Comparison of ENCODE assay signal across 8 cellular contexts in the genomic region with DNA sequence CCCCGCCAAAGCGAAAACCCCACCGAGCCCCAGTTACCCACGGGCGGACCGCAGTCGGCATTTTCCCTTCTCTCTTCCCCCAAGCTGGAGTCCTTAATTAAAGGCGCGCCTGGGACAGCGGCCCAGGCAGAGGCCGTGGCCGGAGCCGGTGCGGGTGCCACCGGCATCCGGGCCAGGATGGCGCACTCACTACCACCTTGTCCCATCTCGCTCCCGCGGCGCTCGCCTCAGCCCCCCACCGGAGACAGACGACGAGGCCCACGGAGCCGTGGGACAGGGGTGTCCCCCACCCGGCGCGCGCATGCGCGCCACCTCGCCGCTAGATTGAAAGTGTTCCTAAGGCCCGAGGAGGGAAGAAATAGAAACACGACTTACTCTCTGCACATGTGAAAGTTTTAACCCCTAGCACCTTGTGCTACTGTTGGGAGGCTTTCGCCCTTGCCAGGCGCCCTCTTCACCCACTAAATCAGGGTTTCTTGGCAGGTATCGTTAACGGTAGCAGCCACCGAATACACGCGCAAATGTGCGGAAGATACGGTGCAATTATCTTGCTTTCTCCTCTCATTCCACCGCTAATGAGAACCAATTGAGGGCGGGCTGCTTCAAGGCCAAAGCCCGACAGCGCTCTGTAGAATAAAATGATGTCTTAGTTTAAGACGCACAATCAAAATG.
DNase-seq lines count a peak whose midpoint lies in the region; ATAC-seq and TF ChIP-seq lines count a peak whose summit lies in the region.

No MANE protein-coding gene starts in this region.

- peak overlapping the region; percentile 58 for H3K4me3 ChIP-seq in CD4-positive, CD25-positive, alpha-beta regulatory T cell (ENCODE audit: low read depth, low read length)
- H3K4me3 ChIP-seq in HEK293 (ENCODE audit: low read depth, low read length) (peak overlapping the region; percentile 45), lower leg skin (ENCODE audit: low read depth, poor library complexity, severe bottlenecking) (peak overlapping the region; percentile 32), PC-9 (no peak overlapping the region)

- peaks cover 12% of the 10 kb centered on the region for H3K27me3 ChIP-seq in CD4-positive, CD25-positive, alpha-beta regulatory T cell (ENCODE audit: control insufficient read depth, insufficient read depth, low read length)
- no peaks in the 10 kb centered on the region for H3K27me3 ChIP-seq in PC-9 (ENCODE audit: insufficient read depth, low read depth)

- peak in 1 of 2 donors; percentile 45 for ATAC-seq in CD4-positive, CD25-positive, alpha-beta regulatory T cell (ENCODE audit: low read depth in 2 of 2)
- no peak for ATAC-seq in GM19467 (IDR thresholded peaks at IDR 0.05; ENCODE audit: unreplicated experiment)

- peak; percentile 5 to 56 (median 6) for DNase-seq in CD4-positive, CD25-positive, alpha-beta regulatory T cell
- DNase-seq in T-helper 2 cell (peak in 4 of 5 experiments; percentile 7 to 64 (median 19)), cerebellum (ENCODE audit: low spot score) (peak; percentile 1), lower leg skin (ENCODE audit: low spot score in 2 of 2) (no peak), PC-9 (no peak)
- DNase-seq in stimulated activated CD8-positive, alpha-beta memory T cell treated with anti-CD3 and anti-CD28 coated beads, Interleukin-4, amount 100 ng/mL, for 48 hours, result peak; percentile 43

- H3K4me1 Mint-ChIP-seq in CD4-positive, CD25-positive, alpha-beta regulatory T cell, result peaks cover 3 to 13% (median 5%) of the 10 kb centered on the region in 4 donors

- peaks cover 33% of the 10 kb centered on the region for H3K27me3 Mint-ChIP-seq in CD4-positive, CD25-positive, alpha-beta regulatory T cell

- TF ChIP-seq CTCF in HEK293 (tag by site-specific recombination; IDR thresholded peaks at IDR 0.05), result no peak
- no peak for TF ChIP-seq CTCF in lower leg skin (IDR thresholded peaks at IDR 0.05)
- TF ChIP-seq CTCF in PC-9 (conservative IDR thresholded peaks at IDR 0.05), result no peak

- H3K27ac ChIP-seq in CD4-positive, CD25-positive, alpha-beta regulatory T cell (ENCODE audit: insufficient read depth, low read length, poor library complexity, severe bottlenecking), result no peak overlapping the region
- H3K27ac ChIP-seq in HEK293 (ENCODE audit: extremely low read depth, low read depth, low read length), result no peak overlapping the region
- no peak overlapping the region for H3K27ac ChIP-seq in PC-9

- POLR2A ChIA-PET in HEK293 (lab: Yijun Ruan, JAX), result interaction anchor here (0.6 kb wide), 1 partner anchor 12 kb away, joined by 4 read pairs; no protein-coding TSS in a partner anchor
- POLR2A ChIA-PET in PC-9 (lab: Charles Lee; ENCODE audit: unreplicated experiment), result no interaction called here

- H4K20me1 ChIP-seq in PC-9 (ENCODE audit: insufficient read depth), result no peaks in the 10 kb centered on the region

- H3K4me3 Mint-ChIP-seq in CD4-positive, CD25-positive, alpha-beta regulatory T cell, result peak overlapping the region in 3 of 4 donors; percentile 87 to 89 (median 89)

- BruUV-seq in PC-9 (replicated peaks; lab: Mats Ljungman, UMichigan), result no TSS peak

- WGBS in lower leg skin, 2 donors, result 0 to 37% methylated on average over 15 to 48 of the region's 51 CpGs

- H3K9me2 ChIP-seq in PC-9 (ENCODE audit: insufficient read depth), result no peaks in the 10 kb centered on the region

- H3K4me2 ChIP-seq in PC-9, result no peak overlapping the region

- no peak overlapping the region for H2AFZ ChIP-seq in PC-9

- H3K27ac Mint-ChIP-seq in CD4-positive, CD25-positive, alpha-beta regulatory T cell, result no peak overlapping the region

- H3K9me3 Mint-ChIP-seq in CD4-positive, CD25-positive, alpha-beta regulatory T cell, result peaks cover 0 to 4% (median 0%) of the 10 kb centered on the region in 7 donors

- H3K9me3 ChIP-seq in CD4-positive, CD25-positive, alpha-beta regulatory T cell (ENCODE audit: control insufficient read depth in 2 of 2, low read length in 2 of 2), result no peaks in the 10 kb centered on the region
- peaks cover 2% of the 10 kb centered on the region; the same call in 1 of the 2 replicates for H3K9me3 ChIP-seq in HEK293 (ENCODE audit: control insufficient read depth, insufficient read depth, low read depth, low read length)
- no peaks in the 10 kb centered on the region for H3K9me3 ChIP-seq in PC-9 (ENCODE audit: insufficient read depth, low read depth)

- H3K36me3 Mint-ChIP-seq in CD4-positive, CD25-positive, alpha-beta regulatory T cell, result no peaks in the 10 kb centered on the region

- no peaks in the 10 kb centered on the region for H3K79me2 ChIP-seq in PC-9 (ENCODE audit: low read depth)

- TF ChIP-seq POLR2A in lower leg skin (IDR thresholded peaks at IDR 0.05), result no peak

- intact Hi-C loops in lower leg skin (cut with DNase I; ENCODE audit: low total_unique reads), result no loop called here
- intact Hi-C loops in PC-9 (cut with micrococcal nuclease; ENCODE audit: unreplicated experiment), result no loop called here

- H3K4me1 ChIP-seq in CD4-positive, CD25-positive, alpha-beta regulatory T cell (ENCODE audit: control insufficient read depth, insufficient read depth, low read length, poor library complexity, severe bottlenecking), result peaks cover 7% of the 10 kb centered on the region
- no peaks in the 10 kb centered on the region for H3K4me1 ChIP-seq in HEK293 (ENCODE audit: control insufficient read depth, insufficient read depth, low read length)
- no peaks in the 10 kb centered on the region for H3K4me1 ChIP-seq in PC-9 (replicated peaks; ENCODE audit: insufficient read depth)

- H3K36me3 ChIP-seq in CD4-positive, CD25-positive, alpha-beta regulatory T cell (ENCODE audit: control insufficient read depth, insufficient read depth, low read length), result no peaks in the 10 kb centered on the region
- H3K36me3 ChIP-seq in HEK293 (ENCODE audit: control insufficient read depth in 2 of 2, insufficient read depth in 1 of 2, low read length in 2 of 2) (no peaks in the 10 kb centered on the region), PC-9 (ENCODE audit: low read depth) (no peaks in the 10 kb centered on the region)

- H3F3A ChIP-seq in PC-9 (ENCODE audit: insufficient read depth, low read depth), result no peaks in the 10 kb centered on the region

- CTCF ChIA-PET in HEK293 (lab: Yijun Ruan, JAX), result no interaction called here
- CTCF ChIA-PET in PC-9 (lab: Charles Lee), result no interaction called here

TF ChIP-seq in HEK293, 187 proteins besides CTCF, POLR2A, EP300 and RAD21:
- TF ChIP-seq ZBTB26 (tag by site-specific recombination; optimal IDR thresholded peaks at IDR 0.05), result peak; percentile 33
- peak; percentile 32; the same call in 1 of the 2 replicates for TF ChIP-seq PRDM1 (tag by site-specific recombination; IDR thresholded peaks at IDR 0.05)
- peak; percentile 62; the same call in 1 of the 2 replicates for TF ChIP-seq ZNF335 (tag by site-specific recombination; conservative IDR thresholded peaks at IDR 0.05)
- TF ChIP-seq, protein P1, sequence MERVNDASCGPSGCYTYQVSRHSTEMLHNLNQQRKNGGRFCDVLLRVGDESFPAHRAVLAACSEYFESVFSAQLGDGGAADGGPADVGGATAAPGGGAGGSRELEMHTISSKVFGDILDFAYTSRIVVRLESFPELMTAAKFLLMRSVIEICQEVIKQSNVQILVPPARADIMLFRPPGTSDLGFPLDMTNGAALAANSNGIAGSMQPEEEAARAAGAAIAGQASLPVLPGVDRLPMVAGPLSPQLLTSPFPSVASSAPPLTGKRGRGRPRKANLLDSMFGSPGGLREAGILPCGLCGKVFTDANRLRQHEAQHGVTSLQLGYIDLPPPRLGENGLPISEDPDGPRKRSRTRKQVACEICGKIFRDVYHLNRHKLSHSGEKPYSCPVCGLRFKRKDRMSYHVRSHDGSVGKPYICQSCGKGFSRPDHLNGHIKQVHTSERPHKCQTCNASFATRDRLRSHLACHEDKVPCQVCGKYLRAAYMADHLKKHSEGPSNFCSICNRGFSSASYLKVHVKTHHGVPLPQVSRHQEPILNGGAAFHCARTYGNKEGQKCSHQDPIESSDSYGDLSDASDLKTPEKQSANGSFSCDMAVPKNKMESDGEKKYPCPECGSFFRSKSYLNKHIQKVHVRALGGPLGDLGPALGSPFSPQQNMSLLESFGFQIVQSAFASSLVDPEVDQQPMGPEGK (tag by site-specific recombination; IDR thresholded peaks at IDR 0.05), result peak; percentile 36; the same call in 1 of the 2 replicates
- TF ChIP-seq SALL2 (tag by site-specific recombination; IDR thresholded peaks at IDR 0.05; ENCODE audit: borderline replicate concordance), result no peak
- TF ChIP-seq ZNF521 (tag by site-specific recombination; IDR thresholded peaks at IDR 0.05), result no peak

Comparison
In these comparisons a context has a peak if more than half of its experiments do, and no peak if none do; other contexts are left out.
1. DNase-seq: peak in CD4-positive, CD25-positive, alpha-beta regulatory T cell (3 of 3), T-helper 2 cell (4 of 5), cerebellum (single experiment) and stimulated activated CD8-positive, alpha-beta memory T cell treated with anti-CD3 and anti-CD28 coated beads, Interleukin-4, amount 100 ng/mL, for 48 hours (single experiment); none in lower leg skin (0 of 2) and PC-9 (0 of 2).